1 cellular context compared by ENCODE assay signal in the genomic region with DNA sequence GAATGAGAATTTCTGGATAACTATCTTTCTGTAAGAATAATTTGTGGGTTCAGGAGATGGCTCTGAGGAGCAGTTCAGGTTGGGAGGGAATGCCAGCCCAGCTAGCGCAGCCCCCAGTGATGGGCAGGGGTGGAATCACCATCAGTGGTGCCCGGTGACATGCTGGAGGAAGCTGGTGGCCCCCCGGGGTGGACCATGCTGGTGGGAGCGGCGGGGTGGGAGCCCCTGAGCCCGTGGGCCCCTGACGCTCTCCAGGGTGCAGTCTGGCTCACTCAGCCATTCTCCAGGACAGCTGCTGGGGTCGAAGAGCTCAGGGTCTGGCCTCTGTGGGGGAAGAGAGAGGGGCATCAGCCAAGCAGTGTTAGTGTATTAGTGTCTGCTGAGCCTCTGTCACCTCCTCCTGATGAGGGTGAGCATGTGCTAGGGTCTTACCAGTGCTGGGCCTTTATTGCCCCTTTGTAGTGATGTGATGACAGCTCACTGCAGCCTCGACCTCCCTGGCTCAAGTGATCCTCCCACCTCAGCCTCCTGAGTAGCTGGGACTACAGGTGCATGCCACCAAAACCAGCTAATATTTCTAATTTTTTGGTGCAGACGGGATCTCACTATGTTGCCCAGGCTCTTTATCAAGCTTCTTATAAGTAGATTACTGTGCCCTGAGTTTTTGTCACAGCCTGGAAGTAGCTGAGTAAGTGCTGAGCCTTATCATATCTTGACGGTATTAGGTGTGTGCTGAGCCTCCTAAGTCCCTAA.
TF ChIP-seq lines count a peak whose summit lies in the region.

No MANE protein-coding gene starts in this region.

TF ChIP-seq in HEK293, 187 proteins besides CTCF, POLR2A, EP300 and RAD21 (continued from another document):
- TF ChIP-seq ZNF791 (tag by site-specific recombination; IDR thresholded peaks at IDR 0.05) (no peak), ZNF10 (tag by site-specific recombination; IDR thresholded peaks at IDR 0.05) (peak; percentile 61; the same call in 1 of the 2 replicates), ZNF121 (tag by site-specific recombination; IDR thresholded peaks at IDR 0.05) (peak; percentile 91), ZFP3 (tag by site-specific recombination; IDR thresholded peaks at IDR 0.05; ENCODE audit: low read depth) (no peak), ZIC2 (tag by site-specific recombination; IDR thresholded peaks at IDR 0.05) (peak; percentile 82), SP7 (tag by site-specific recombination; IDR thresholded peaks at IDR 0.05) (no peak), ZNF24 (tag by site-specific recombination; IDR thresholded peaks at IDR 0.05) (no peak), ZFP37 (tag by site-specific recombination; IDR thresholded peaks at IDR 0.05) (no peak), ZNF16 (tag by site-specific recombination; IDR thresholded peaks at IDR 0.05; ENCODE audit: low read depth) (no peak), ZNF292 (tag by site-specific recombination; IDR thresholded peaks at IDR 0.05; ENCODE audit: borderline replicate concordance, low read depth) (no peak), KLF10 (tag by site-specific recombination; IDR thresholded peaks at IDR 0.05) (no peak)
- TF ChIP-seq, protein P1, sequence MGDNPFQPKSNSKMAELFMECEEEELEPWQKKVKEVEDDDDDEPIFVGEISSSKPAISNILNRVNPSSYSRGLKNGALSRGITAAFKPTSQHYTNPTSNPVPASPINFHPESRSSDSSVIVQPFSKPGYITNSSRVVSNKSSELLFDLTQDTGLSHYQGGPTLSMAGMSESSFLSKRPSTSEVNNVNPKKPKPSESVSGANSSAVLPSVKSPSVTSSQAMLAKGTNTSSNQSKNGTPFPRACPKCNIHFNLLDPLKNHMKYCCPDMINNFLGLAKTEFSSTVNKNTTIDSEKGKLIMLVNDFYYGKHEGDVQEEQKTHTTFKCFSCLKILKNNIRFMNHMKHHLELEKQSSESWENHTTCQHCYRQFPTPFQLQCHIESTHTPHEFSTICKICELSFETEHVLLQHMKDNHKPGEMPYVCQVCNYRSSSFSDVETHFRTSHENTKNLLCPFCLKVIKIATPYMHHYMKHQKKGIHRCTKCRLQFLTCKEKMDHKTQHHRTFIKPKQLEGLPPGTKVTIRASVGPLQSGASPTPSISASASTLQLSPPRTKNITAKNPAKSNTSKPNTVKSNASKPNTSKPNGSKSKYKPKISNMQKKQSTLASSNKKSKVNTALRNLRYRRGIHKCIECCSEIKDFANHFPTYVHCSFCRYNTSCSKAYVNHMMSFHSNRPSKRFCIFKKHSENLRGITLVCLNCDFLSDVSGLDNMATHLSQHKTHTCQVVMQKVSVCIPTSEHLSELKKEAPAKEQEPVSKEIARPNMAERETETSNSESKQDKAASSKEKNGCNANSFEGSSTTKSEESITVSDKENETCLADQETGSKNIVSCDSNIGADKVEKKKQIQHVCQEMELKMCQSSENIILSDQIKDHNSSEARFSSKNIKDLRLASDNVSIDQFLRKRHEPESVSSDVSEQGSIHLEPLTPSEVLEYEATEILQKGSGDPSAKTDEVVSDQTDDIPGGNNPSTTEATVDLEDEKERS (tag by site-specific recombination; IDR thresholded peaks at IDR 0.05): no peak
- TF ChIP-seq, protein P2, sequence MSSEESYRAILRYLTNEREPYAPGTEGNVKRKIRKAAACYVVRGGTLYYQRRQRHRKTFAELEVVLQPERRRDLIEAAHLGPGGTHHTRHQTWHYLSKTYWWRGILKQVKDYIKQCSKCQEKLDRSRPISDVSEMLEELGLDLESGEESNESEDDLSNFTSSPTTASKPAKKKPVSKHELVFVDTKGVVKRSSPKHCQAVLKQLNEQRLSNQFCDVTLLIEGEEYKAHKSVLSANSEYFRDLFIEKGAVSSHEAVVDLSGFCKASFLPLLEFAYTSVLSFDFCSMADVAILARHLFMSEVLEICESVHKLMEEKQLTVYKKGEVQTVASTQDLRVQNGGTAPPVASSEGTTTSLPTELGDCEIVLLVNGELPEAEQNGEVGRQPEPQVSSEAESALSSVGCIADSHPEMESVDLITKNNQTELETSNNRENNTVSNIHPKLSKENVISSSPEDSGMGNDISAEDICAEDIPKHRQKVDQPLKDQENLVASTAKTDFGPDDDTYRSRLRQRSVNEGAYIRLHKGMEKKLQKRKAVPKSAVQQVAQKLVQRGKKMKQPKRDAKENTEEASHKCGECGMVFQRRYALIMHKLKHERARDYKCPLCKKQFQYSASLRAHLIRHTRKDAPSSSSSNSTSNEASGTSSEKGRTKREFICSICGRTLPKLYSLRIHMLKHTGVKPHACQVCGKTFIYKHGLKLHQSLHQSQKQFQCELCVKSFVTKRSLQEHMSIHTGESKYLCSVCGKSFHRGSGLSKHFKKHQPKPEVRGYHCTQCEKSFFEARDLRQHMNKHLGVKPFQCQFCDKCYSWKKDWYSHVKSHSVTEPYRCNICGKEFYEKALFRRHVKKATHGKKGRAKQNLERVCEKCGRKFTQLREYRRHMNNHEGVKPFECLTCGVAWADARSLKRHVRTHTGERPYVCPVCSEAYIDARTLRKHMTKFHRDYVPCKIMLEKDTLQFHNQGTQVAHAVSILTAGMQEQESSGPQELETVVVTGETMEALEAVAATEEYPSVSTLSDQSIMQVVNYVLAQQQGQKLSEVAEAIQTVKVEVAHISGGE (tag by site-specific recombination; conservative IDR thresholded peaks at IDR 0.05; ENCODE audit: low read depth): no peak
- TF ChIP-seq, protein P3, sequence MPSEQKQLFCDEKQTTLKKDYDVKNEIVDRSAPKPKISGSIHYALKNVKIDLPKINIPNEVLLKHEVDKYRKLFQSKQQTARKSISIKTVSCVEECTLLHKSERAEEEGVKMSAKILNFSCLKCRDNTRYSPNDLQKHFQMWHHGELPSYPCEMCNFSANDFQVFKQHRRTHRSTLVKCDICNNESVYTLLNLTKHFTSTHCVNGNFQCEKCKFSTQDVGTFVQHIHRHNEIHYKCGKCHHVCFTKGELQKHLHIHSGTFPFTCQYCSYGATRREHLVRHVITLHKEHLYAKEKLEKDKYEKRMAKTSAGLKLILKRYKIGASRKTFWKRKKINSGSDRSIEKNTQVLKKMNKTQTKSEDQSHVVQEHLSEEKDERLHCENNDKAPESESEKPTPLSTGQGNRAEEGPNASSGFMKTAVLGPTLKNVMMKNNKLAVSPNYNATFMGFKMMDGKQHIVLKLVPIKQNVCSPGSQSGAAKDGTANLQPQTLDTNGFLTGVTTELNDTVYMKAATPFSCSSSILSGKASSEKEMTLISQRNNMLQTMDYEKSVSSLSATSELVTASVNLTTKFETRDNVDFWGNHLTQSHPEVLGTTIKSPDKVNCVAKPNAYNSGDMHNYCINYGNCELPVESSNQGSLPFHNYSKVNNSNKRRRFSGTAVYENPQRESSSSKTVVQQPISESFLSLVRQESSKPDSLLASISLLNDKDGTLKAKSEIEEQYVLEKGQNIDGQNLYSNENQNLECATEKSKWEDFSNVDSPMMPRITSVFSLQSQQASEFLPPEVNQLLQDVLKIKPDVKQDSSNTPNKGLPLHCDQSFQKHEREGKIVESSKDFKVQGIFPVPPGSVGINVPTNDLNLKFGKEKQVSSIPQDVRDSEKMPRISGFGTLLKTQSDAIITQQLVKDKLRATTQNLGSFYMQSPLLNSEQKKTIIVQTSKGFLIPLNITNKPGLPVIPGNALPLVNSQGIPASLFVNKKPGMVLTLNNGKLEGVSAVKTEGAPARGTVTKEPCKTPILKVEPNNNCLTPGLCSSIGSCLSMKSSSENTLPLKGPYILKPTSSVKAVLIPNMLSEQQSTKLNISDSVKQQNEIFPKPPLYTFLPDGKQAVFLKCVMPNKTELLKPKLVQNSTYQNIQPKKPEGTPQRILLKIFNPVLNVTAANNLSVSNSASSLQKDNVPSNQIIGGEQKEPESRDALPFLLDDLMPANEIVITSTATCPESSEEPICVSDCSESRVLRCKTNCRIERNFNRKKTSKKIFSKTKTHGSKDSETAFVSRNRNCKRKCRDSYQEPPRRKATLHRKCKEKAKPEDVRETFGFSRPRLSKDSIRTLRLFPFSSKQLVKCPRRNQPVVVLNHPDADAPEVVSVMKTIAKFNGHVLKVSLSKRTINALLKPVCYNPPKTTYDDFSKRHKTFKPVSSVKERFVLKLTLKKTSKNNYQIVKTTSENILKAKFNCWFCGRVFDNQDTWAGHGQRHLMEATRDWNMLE (tag by site-specific recombination; conservative IDR thresholded peaks at IDR 0.05; ENCODE audit: low read depth): no peak
- TF ChIP-seq, protein P4, sequence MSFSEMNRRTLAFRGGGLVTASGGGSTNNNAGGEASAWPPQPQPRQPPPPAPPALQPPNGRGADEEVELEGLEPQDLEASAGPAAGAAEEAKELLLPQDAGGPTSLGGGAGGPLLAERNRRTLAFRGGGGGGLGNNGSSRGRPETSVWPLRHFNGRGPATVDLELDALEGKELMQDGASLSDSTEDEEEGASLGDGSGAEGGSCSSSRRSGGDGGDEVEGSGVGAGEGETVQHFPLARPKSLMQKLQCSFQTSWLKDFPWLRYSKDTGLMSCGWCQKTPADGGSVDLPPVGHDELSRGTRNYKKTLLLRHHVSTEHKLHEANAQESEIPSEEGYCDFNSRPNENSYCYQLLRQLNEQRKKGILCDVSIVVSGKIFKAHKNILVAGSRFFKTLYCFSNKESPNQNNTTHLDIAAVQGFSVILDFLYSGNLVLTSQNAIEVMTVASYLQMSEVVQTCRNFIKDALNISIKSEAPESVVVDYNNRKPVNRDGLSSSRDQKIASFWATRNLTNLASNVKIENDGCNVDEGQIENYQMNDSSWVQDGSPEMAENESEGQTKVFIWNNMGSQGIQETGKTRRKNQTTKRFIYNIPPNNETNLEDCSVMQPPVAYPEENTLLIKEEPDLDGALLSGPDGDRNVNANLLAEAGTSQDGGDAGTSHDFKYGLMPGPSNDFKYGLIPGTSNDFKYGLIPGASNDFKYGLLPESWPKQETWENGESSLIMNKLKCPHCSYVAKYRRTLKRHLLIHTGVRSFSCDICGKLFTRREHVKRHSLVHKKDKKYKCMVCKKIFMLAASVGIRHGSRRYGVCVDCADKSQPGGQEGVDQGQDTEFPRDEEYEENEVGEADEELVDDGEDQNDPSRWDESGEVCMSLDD (tag by site-specific recombination; IDR thresholded peaks at IDR 0.05): no peak
- TF ChIP-seq, protein P5, sequence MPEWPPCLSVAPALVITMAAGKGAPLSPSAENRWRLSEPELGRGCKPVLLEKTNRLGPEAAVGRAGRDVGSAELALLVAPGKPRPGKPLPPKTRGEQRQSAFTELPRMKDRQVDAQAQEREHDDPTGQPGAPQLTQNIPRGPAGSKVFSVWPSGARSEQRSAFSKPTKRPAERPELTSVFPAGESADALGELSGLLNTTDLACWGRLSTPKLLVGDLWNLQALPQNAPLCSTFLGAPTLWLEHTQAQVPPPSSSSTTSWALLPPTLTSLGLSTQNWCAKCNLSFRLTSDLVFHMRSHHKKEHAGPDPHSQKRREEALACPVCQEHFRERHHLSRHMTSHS (tag by site-specific recombination; IDR thresholded peaks at IDR 0.05): no peak
TF ChIP-seq in HEK293: peak in this region for 5.
